8 cellular contexts compared by ENCODE assay signal in genomic region chr14:73726025-73726961, GRCh38. TPM values are rescaled to one million over a fixed set of nuclear protein-coding genes. Genes with fewer than 3 reads are reported as not detected.
DNase-seq lines count a peak whose midpoint lies in the region; ATAC-seq and TF ChIP-seq lines count a peak whose summit lies in the region.

No MANE protein-coding gene starts in this region.

- no peaks in the 10 kb centered on the region for H3K27me3 ChIP-seq in BLaER1
- H3K27me3 ChIP-seq in neutrophil = no peaks in the 10 kb centered on the region

- H3K4me1 ChIP-seq in BLaER1 (peaks cover 32% of the 10 kb centered on the region), neutrophil (ENCODE audit: control insufficient read depth in 1 of 2, insufficient read depth in 1 of 2, low read depth in 1 of 2, low read length in 1 of 2) (peaks cover 30 to 39% of the 10 kb centered on the region in 2 experiments)

- H3K27ac ChIP-seq in BLaER1 (peak overlapping the region; percentile 18; the same call in 1 of the 2 replicates), neutrophil (peak overlapping the region; percentile 73)

- ATAC-seq in HG02885 (IDR thresholded peaks at IDR 0.05; ENCODE audit: poor library complexity, unreplicated experiment) = no peak
- ATAC-seq in HG03039 (IDR thresholded peaks at IDR 0.05; ENCODE audit: unreplicated experiment) = no peak

- H3K4me2 ChIP-seq in BLaER1 = no peak overlapping the region

- peak; percentile 66 for DNase-seq in NCI-H226
- DNase-seq in choroid plexus epithelial cell (ENCODE audit: low read depth) = peak; percentile 60
- no peak for DNase-seq in mucosa of gallbladder (ENCODE audit: low spot score)
- DNase-seq in stimulated activated CD4-positive, alpha-beta T cell treated with anti-CD3 and anti-CD28 coated beads, Interleukin-4, amount 100 ng/mL, for 1 hour = no peak

- H3K36me3 ChIP-seq in BLaER1 (peaks cover 99% of the 10 kb centered on the region), neutrophil (peaks cover 91% of the 10 kb centered on the region)

- H4K20me1 ChIP-seq in BLaER1 = peaks cover 62% of the 10 kb centered on the region

- TF ChIP-seq CTCF in choroid plexus epithelial cell (conservative IDR thresholded peaks at IDR 0.05; ENCODE audit: low read depth, low read length) = no peak
- no peak for TF ChIP-seq CTCF in neutrophil (IDR thresholded peaks at IDR 0.05)

- H3K4me3 ChIP-seq in BLaER1 = no peak overlapping the region
- H3K4me3 ChIP-seq in choroid plexus epithelial cell (ENCODE audit: low read depth, low read length) = no peak overlapping the region
- H3K4me3 ChIP-seq in neutrophil (ENCODE audit: low read depth in 1 of 2, low read length in 1 of 2) = no peak overlapping the region

- no peaks in the 10 kb centered on the region for H3K9me3 ChIP-seq in BLaER1
- H3K9me3 ChIP-seq in neutrophil = no peaks in the 10 kb centered on the region

- peak overlapping the region; percentile 23; the same call in 1 of the 2 replicates for H3K9ac ChIP-seq in BLaER1

RNA-seq across cellular contexts. Expression of gene PNMA1, which starts 12.1 kb away (rescaled TPM):
- 79.5 TPM for total RNA-seq in mucosa of gallbladder

Comparison
In these comparisons a context has a peak if more than half of its experiments do, and no peak if none do; other contexts are left out.
1. DNase-seq: peak in NCI-H226 (single experiment) and choroid plexus epithelial cell (single experiment); none in mucosa of gallbladder (single experiment) and stimulated activated CD4-positive, alpha-beta T cell treated with anti-CD3 and anti-CD28 coated beads, Interleukin-4, amount 100 ng/mL, for 1 hour (single experiment).